Comparison of ENCODE assay signal across 8 cellular contexts in genomic region chr6:26087284-26088115, GRCh38. TPM values are rescaled to one million over a fixed set of nuclear protein-coding genes. Genes with fewer than 3 reads are reported as not detected.
DNase-seq lines count a peak whose midpoint lies in the region; ATAC-seq and TF ChIP-seq lines count a peak whose summit lies in the region.

HFE (plus strand) TSS chr6:26087429; CDS start chr6:26087441, 12 bp downstream.

- H3K27me3 Mint-ChIP-seq in activated naive CD4-positive, alpha-beta T cell treated with anti-CD3 and anti-CD28 coated beads, Interleukin-2, amount 10 ng/mL, durations not matched to agents 7 days and 5 days, result peaks cover 9% of the 10 kb centered on the region
- peaks cover 4% of the 10 kb centered on the region for H3K27me3 Mint-ChIP-seq in neural progenitor cell (ENCODE audit: insufficient read depth, low read depth)

- no peaks in the 10 kb centered on the region for H3F3A ChIP-seq in neural progenitor cell (ENCODE audit: low read depth)
- no peaks in the 10 kb centered on the region for H3F3A ChIP-seq in SK-N-SH (replicated peaks; ENCODE audit: insufficient read depth)

- H3K36me3 ChIP-seq in gastroesophageal sphincter, result peaks cover 0 to under 1% of the 10 kb centered on the region in 2 donors
- H3K36me3 ChIP-seq in neural progenitor cell, result no peaks in the 10 kb centered on the region
- H3K36me3 ChIP-seq in SK-N-SH (replicated peaks in 1 of 2; ENCODE audit: control insufficient read depth in 1 of 2, insufficient read depth in 2 of 2, low read length in 1 of 2), result no peaks in the 10 kb centered on the region

- 0% methylated on average over 6 to 22 of the region's 41 CpGs for WGBS in gastroesophageal sphincter (ENCODE audit: low coverage in 1 of 2), 2 donors
- WGBS in SK-N-SH (ENCODE audit: low lambda C conversion rate), result 91% methylated on average over 41 of the region's 41 CpGs

- H3K4me2 ChIP-seq in neural progenitor cell, result peak within 1 kb of the TSS; percentile 83
- H3K4me2 ChIP-seq in SK-N-SH, result no peak within 1 kb of the TSS

- TF ChIP-seq POLR2A in gastroesophageal sphincter (IDR thresholded peaks at IDR 0.05), result peak in 1 of 2 donors; percentile 44

- H2AFZ ChIP-seq in neural progenitor cell (replicated peaks), result peak within 1 kb of the TSS; percentile 66
- no peak within 1 kb of the TSS for H2AFZ ChIP-seq in SK-N-SH (ENCODE audit: low read depth)

- TF ChIP-seq CTCF in GM12865 (IDR thresholded peaks at IDR 0.05; ENCODE audit: insufficient read depth, low read depth, low read length, missing control alignments) (no peak), gastroesophageal sphincter (IDR thresholded peaks at IDR 0.05) (peak in 2 of 4 experiments; percentile 6 to 54), neural progenitor cell (IDR thresholded peaks at IDR 0.05) (peak; percentile 26), SK-N-SH (IDR thresholded peaks at IDR 0.05) (no peak)

- peak within 1 kb of the TSS; percentile 85 for H3K4me3 ChIP-seq in GM12865 (ENCODE audit: low read depth, low read length)
- peak within 1 kb of the TSS; percentile 78 to 96 for H3K4me3 ChIP-seq in gastroesophageal sphincter
- peak within 1 kb of the TSS; percentile 47 for H3K4me3 ChIP-seq in neural progenitor cell
- H3K4me3 ChIP-seq in SK-N-SH (ENCODE audit: low read depth in 2 of 2, low read length in 1 of 2), result no peak within 1 kb of the TSS

- H3K36me3 Mint-ChIP-seq in activated naive CD4-positive, alpha-beta T cell treated with anti-CD3 and anti-CD28 coated beads, Interleukin-2, amount 10 ng/mL, durations not matched to agents 7 days and 5 days, result peaks cover 10% of the 10 kb centered on the region
- H3K36me3 Mint-ChIP-seq in neural progenitor cell, result no peaks in the 10 kb centered on the region

- TF ChIP-seq EP300 in gastroesophageal sphincter (IDR thresholded peaks at IDR 0.05) (no peak), SK-N-SH (IDR thresholded peaks at IDR 0.05; ENCODE audit: borderline replicate concordance in 1 of 2, low read depth in 1 of 2, low read length in 1 of 2) (no peak)

- peak within 1 kb of the TSS; percentile 72 for H3K27ac Mint-ChIP-seq in activated naive CD4-positive, alpha-beta T cell treated with anti-CD3 and anti-CD28 coated beads, Interleukin-2, amount 10 ng/mL, durations not matched to agents 7 days and 5 days
- peak within 1 kb of the TSS; percentile 74 for H3K27ac Mint-ChIP-seq in neural progenitor cell

- peak within 1 kb of the TSS; percentile 91 to 97 (median 95) for H3K27ac ChIP-seq in gastroesophageal sphincter
- H3K27ac ChIP-seq in neural progenitor cell, result no peak within 1 kb of the TSS
- H3K27ac ChIP-seq in SK-N-SH (ENCODE audit: low read depth in 2 of 2, low read length in 1 of 2), result no peak within 1 kb of the TSS

- H3K9me3 ChIP-seq in gastroesophageal sphincter (no peaks in the 10 kb centered on the region), neural progenitor cell (ENCODE audit: low read depth) (no peaks in the 10 kb centered on the region), SK-N-SH (no peaks in the 10 kb centered on the region)

- peaks cover 64% of the 10 kb centered on the region for H3K4me1 Mint-ChIP-seq in activated naive CD4-positive, alpha-beta T cell treated with anti-CD3 and anti-CD28 coated beads, Interleukin-2, amount 10 ng/mL, durations not matched to agents 7 days and 5 days
- H3K4me1 Mint-ChIP-seq in neural progenitor cell, result peaks cover 13% of the 10 kb centered on the region

- DNase-seq in GM12865 (ENCODE audit: low read depth), result peak; percentile 25
- DNase-seq in NCI-H774 (lab: John Stamatoyannopoulos, UW), result peak; percentile 2
- peak; percentile 55 for DNase-seq in activated naive CD4-positive, alpha-beta T cell treated with anti-CD3 and anti-CD28 coated beads, Interleukin-2, amount 10 ng/mL, durations not matched to agents 7 days and 5 days
- peak; percentile 50 for DNase-seq in neural progenitor cell (ENCODE audit: low spot score)
- no peak for DNase-seq in SK-N-SH

- H3K9ac ChIP-seq in neural progenitor cell (no peak within 1 kb of the TSS), SK-N-SH (no peak within 1 kb of the TSS)

- TF ChIP-seq RAD21 in SK-N-SH (IDR thresholded peaks at IDR 0.05; ENCODE audit: low read length), result no peak

- no peaks in the 10 kb centered on the region for H3K9me2 ChIP-seq in SK-N-SH

- H3K4me1 ChIP-seq in gastroesophageal sphincter (peaks cover 3 to 23% (median 4%) of the 10 kb centered on the region in 3 donors), neural progenitor cell (peaks cover 5% of the 10 kb centered on the region), SK-N-SH (ENCODE audit: control insufficient read depth in 1 of 2, insufficient read depth in 2 of 2, low read depth in 1 of 2, low read length in 1 of 2) (no peaks in the 10 kb centered on the region; a peak in 1 of 4 replicates)

- POLR2A ChIA-PET in SK-N-SH (lab: Yijun Ruan, JAX), result no interaction called here

- no peaks in the 10 kb centered on the region for H3K27me3 ChIP-seq in gastroesophageal sphincter
- H3K27me3 ChIP-seq in neural progenitor cell, result peaks cover 15% of the 10 kb centered on the region
- no peaks in the 10 kb centered on the region for H3K27me3 ChIP-seq in SK-N-SH (ENCODE audit: insufficient read depth)

- H3K4me3 Mint-ChIP-seq in activated naive CD4-positive, alpha-beta T cell treated with anti-CD3 and anti-CD28 coated beads, Interleukin-2, amount 10 ng/mL, durations not matched to agents 7 days and 5 days, result peak within 1 kb of the TSS; percentile 78
- H3K4me3 Mint-ChIP-seq in neural progenitor cell, result peak within 1 kb of the TSS; percentile 80

- H3K9me3 Mint-ChIP-seq in activated naive CD4-positive, alpha-beta T cell treated with anti-CD3 and anti-CD28 coated beads, Interleukin-2, amount 10 ng/mL, durations not matched to agents 7 days and 5 days, result peaks cover 3% of the 10 kb centered on the region
- H3K9me3 Mint-ChIP-seq in neural progenitor cell, result peaks cover 5% of the 10 kb centered on the region

- CTCF ChIA-PET in activated naive CD4-positive, alpha-beta T cell treated with anti-CD3 and anti-CD28 coated beads, Interleukin-2, amount 10 ng/mL, durations not matched to agents 7 days and 5 days (lab: Charles Lee), result interaction anchor here (1.0 to 20.8 kb wide), 3 partner anchors 9 to 21 kb away, joined by 3 to 475 read pairs (median 51); no protein-coding TSS in a partner anchor
- CTCF ChIA-PET in SK-N-SH (lab: Yijun Ruan, JAX), result interaction anchor here (0.6 to 20.9 kb wide), 3 partner anchors 11 to 107 kb away, joined by 3 to 660 read pairs (median 45); a partner anchor contains a TSS

- no peaks in the 10 kb centered on the region for H3K79me2 ChIP-seq in neural progenitor cell (ENCODE audit: low read depth)
- H3K79me2 ChIP-seq in SK-N-SH (ENCODE audit: insufficient read depth), result no peaks in the 10 kb centered on the region

- no peaks in the 10 kb centered on the region for H4K20me1 ChIP-seq in neural progenitor cell (ENCODE audit: low read depth)
- no peaks in the 10 kb centered on the region for H4K20me1 ChIP-seq in SK-N-SH (ENCODE audit: insufficient read depth)

- ATAC-seq in gastroesophageal sphincter, result peak; percentile 77
- no peak for ATAC-seq in HG03097 (IDR thresholded peaks at IDR 0.05; ENCODE audit: low FRiP score, unreplicated experiment)
- no peak for ATAC-seq in GM18519 (IDR thresholded peaks at IDR 0.05; ENCODE audit: low FRiP score, unreplicated experiment)

TF ChIP-seq in SK-N-SH, 30 proteins besides CTCF, POLR2A, EP300 and RAD21:
- TF ChIP-seq FOSL2 (IDR thresholded peaks at IDR 0.05; ENCODE audit: borderline replicate concordance, low read depth), result no peak
- no peak for TF ChIP-seq TEAD4 (IDR thresholded peaks at IDR 0.05; ENCODE audit: borderline replicate concordance, insufficient read depth)
- no peak for TF ChIP-seq MAX (IDR thresholded peaks at IDR 0.05; ENCODE audit: low read depth)
- no peak for TF ChIP-seq SIN3A (IDR thresholded peaks at IDR 0.05; ENCODE audit: borderline replicate concordance, low read depth, low read length)
- TF ChIP-seq RFX5 (IDR thresholded peaks at IDR 0.05; ENCODE audit: low read length), result no peak
- TF ChIP-seq MEF2A (IDR thresholded peaks at IDR 0.05; ENCODE audit: borderline replicate concordance, low read depth), result no peak
- no peak for TF ChIP-seq GATA2 (CRISPR knock-in tag; IDR thresholded peaks at IDR 0.05)
- TF ChIP-seq NFIC (IDR thresholded peaks at IDR 0.05; ENCODE audit: borderline replicate concordance), result no peak
- TF ChIP-seq TCF12 (IDR thresholded peaks at IDR 0.05), result no peak
- no peak for TF ChIP-seq POLR2AphosphoS5 (IDR thresholded peaks at IDR 0.05; ENCODE audit: low read depth, low read length)
- TF ChIP-seq IRF3 (IDR thresholded peaks at IDR 0.05; ENCODE audit: low read depth, low read length), result no peak
- TF ChIP-seq YY1 (IDR thresholded peaks at IDR 0.05; ENCODE audit: low read depth), result no peak
- no peak for TF ChIP-seq SMC3 (IDR thresholded peaks at IDR 0.05; ENCODE audit: low read depth, low read length)

RNA-seq across cellular contexts. Expression of gene HFE, which starts in this region (rescaled TPM):
- total RNA-seq in gastroesophageal sphincter (10 to 100 TPM in 1 of 4 donors, 1 to 10 TPM in 3; 3.7 to 11.4 (median 8.3) TPM), neural progenitor cell (ENCODE audit: low replicate concordance) (0.43 and 1.5 TPM in 2 replicates)
- not detected in 2 replicates for polyA plus RNA-seq in SK-N-SH (2012; rRNA removed)
- polyA plus RNA-seq in SK-N-SH (2012; cell fraction: cytosol; rRNA removed), result not detected in 2 replicates
- polyA plus RNA-seq in SK-N-SH (2012; cell fraction: nucleus; rRNA removed), result not detected in 2 replicates

Comparison
In these comparisons a context has a peak if more than half of its experiments do, and no peak if none do; other contexts are left out.
1. H3K4me3 ChIP-seq: peak in GM12865 (single experiment), gastroesophageal sphincter (2 of 2) and neural progenitor cell (single experiment); none in SK-N-SH (0 of 2).
2. H3K27ac ChIP-seq: peak in gastroesophageal sphincter (4 of 4); none in neural progenitor cell (single experiment) and SK-N-SH (0 of 2).